17 cellular contexts compared by ENCODE assay signal in genomic region chr18:28485210-28485801, GRCh38.
"Had no signal": no experiment of that assay in that cellular context is flagged by ENCODE, and none has a peak within 500 bp of the region (broad histone marks: within the 10 kb centered on the region; RNA-seq: fewer than 3 reads in every experiment).

No MANE protein-coding gene starts in this region.

- H3K9me3 ChIP-seq: sigmoid colon had no signal

- H3K27ac ChIP-seq: esophagus squamous epithelium, sigmoid colon, WERI-Rb-1 had no signal

- H3K36me3 ChIP-seq: esophagus squamous epithelium, heart left ventricle, sigmoid colon, WERI-Rb-1 had no signal

- DNase-seq: activated CD4-positive, alpha-beta T cell treated with anti-CD3 and anti-CD28 coated beads for 36 hours; activated CD8-positive, alpha-beta memory T cell treated with anti-CD3 and anti-CD28 coated beads, Interleukin-2, amount 50 U/mL, for 4 hours; activated CD8-positive, alpha-beta T cell treated with anti-CD3 and anti-CD28 coated beads for 36 hours; activated gamma-delta T cell treated with Interleukin-2 at 50 U/mL for 16 hours; activated naive CD8-positive, alpha-beta T cell treated with anti-CD3 and anti-CD28 coated beads, Interleukin-2, amount 10 ng/mL, durations not matched to agents 7 days and 5 days; activated T-cell treated with anti-CD3 and anti-CD28 coated beads, Interleukin-2, amount 50 U/mL, for 72 hours; aorta; esophagus squamous epithelium; foreskin melanocyte; heart left ventricle; mammary epithelial cell; sigmoid colon; stimulated activated CD4-positive, alpha-beta T cell treated with anti-CD3 and anti-CD28 coated beads, Interleukin-12 subunit alpha, Interleukin-12 subunit beta, amount 100 ng/mL, for 4 hours; stimulated activated naive CD4-positive, alpha-beta T cell; trophoblast cell; WERI-Rb-1 had no signal

- H3K4me1 ChIP-seq: esophagus squamous epithelium, heart left ventricle, sigmoid colon had no signal

- ATAC-seq: activated CD4-positive, alpha-beta T cell treated with anti-CD3 and anti-CD28 coated beads for 36 hours; activated CD8-positive, alpha-beta T cell treated with anti-CD3 and anti-CD28 coated beads for 36 hours; activated T-cell treated with anti-CD3 and anti-CD28 coated beads, Interleukin-2, amount 50 U/mL, for 72 hours; heart left ventricle; left lobe of liver had no signal

- H3K27me3 ChIP-seq: esophagus squamous epithelium, heart left ventricle, sigmoid colon had no signal

- H3K4me3 ChIP-seq: esophagus squamous epithelium, heart left ventricle, sigmoid colon had no signal
